1 cellular context compared by ENCODE assay signal in the genomic region with DNA sequence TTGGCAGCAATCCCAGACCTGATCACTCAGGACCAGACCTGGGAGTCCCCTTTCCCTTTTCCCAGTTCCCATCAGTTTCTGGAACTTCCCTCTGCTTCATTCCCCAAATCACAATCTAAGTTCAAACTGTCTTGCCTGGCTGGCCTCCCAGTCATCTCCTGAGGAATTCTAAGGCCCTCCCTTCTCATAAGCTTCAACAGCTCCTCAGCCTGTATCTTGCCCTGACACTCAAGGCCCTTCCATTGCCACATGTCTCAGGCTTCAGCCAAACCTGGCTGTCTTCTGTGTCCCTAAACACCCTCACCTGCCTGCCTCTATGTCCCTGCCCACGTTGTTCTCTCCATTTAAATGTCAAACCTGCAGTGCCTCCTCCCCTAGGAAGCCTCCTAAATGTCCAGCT.
TF ChIP-seq lines count a peak whose summit lies in the region.

No MANE protein-coding gene starts in this region.

TF ChIP-seq in IMR-90, 13 proteins besides CTCF, POLR2A, EP300 and RAD21:
- TF ChIP-seq RFX5 (IDR thresholded peaks at IDR 0.05; ENCODE audit: low read depth, low read length): no peak
